Comparison of ENCODE assay signal across 10 cellular contexts in genomic region chr16:21157632-21158031, GRCh38. TPM values are rescaled to one million over a fixed set of nuclear protein-coding genes. Genes with fewer than 3 reads are reported as not detected.
DNase-seq lines count a peak whose midpoint lies in the region; ATAC-seq and TF ChIP-seq lines count a peak whose summit lies in the region.
"Had no signal": no experiment of that assay in that cellular context is flagged by ENCODE, and none has a peak within 500 bp of the region (broad histone marks: within the 10 kb centered on the region; RNA-seq: fewer than 3 reads in every experiment).

No MANE protein-coding gene starts in this region.

- H3K4me3 Mint-ChIP-seq in Caco-2 (ENCODE audit: unreplicated experiment) (peak overlapping the region; percentile 99), progenitor cell of endocrine pancreas (ENCODE audit: low read depth) (peak overlapping the region; percentile 84)

- H3K36me3 ChIP-seq in Caco-2 (ENCODE audit: control insufficient read depth, insufficient read depth, low read length), result no peaks in the 10 kb centered on the region
- H3K36me3 ChIP-seq in NT2/D1 (ENCODE audit: insufficient read depth, insufficient read length, low read length), result peaks cover 17% of the 10 kb centered on the region
- peaks cover 0 to under 1% of the 10 kb centered on the region in 2 donors for H3K36me3 ChIP-seq in duodenal mucosa (ENCODE audit: control insufficient read depth in 1 of 2, insufficient read depth in 2 of 2, low read length in 2 of 2)

- POLR2A ChIA-PET in Caco-2 (lab: Charles Lee), result no interaction called here

- H3K9ac ChIP-seq in NT2/D1 (ENCODE audit: insufficient read length, low read depth), result peak overlapping the region; percentile 90
- peak overlapping the region in 1 of 2 donors; percentile 63 for H3K9ac ChIP-seq in duodenal mucosa (ENCODE audit: low read depth in 1 of 2, low read length in 2 of 2)

- H3K27me3 ChIP-seq in Caco-2 (replicated peaks; ENCODE audit: control insufficient read depth, insufficient read depth, low read length) (no peaks in the 10 kb centered on the region), NT2/D1 (ENCODE audit: insufficient read depth, insufficient read length) (peaks cover 11% of the 10 kb centered on the region), duodenal mucosa (ENCODE audit: control insufficient read depth in 1 of 2, insufficient read depth in 2 of 2, low read length in 2 of 2) (no peaks in the 10 kb centered on the region)

- no peaks in the 10 kb centered on the region for H3K27me3 Mint-ChIP-seq in Caco-2 (ENCODE audit: insufficient read depth, unreplicated experiment)
- H3K27me3 Mint-ChIP-seq in progenitor cell of endocrine pancreas, result no peaks in the 10 kb centered on the region

- H3K4me1 Mint-ChIP-seq in Caco-2 (ENCODE audit: low read depth, unreplicated experiment) (no peaks in the 10 kb centered on the region), progenitor cell of endocrine pancreas (ENCODE audit: low read depth) (peaks cover 9% of the 10 kb centered on the region)

- H3K36me3 Mint-ChIP-seq in Caco-2 (ENCODE audit: insufficient read depth, unreplicated experiment) (peaks cover 11% of the 10 kb centered on the region), progenitor cell of endocrine pancreas (ENCODE audit: insufficient read depth) (peaks cover 4% of the 10 kb centered on the region)

- intact Hi-C loops in Caco-2 (cut with micrococcal nuclease; ENCODE audit: unreplicated experiment), result loop anchor here (5.0 kb wide), 1 partner anchor 305 kb away; no protein-coding TSS in a partner anchor

- H3K9me3 ChIP-seq in Caco-2 (no peaks in the 10 kb centered on the region), NT2/D1 (ENCODE audit: insufficient read depth, low read length) (no peaks in the 10 kb centered on the region), duodenal mucosa (ENCODE audit: control insufficient read depth in 1 of 2, low read length in 2 of 2) (no peaks in the 10 kb centered on the region)

- no peaks in the 10 kb centered on the region for H3K4me1 ChIP-seq in Caco-2
- peaks cover 3% of the 10 kb centered on the region for H3K4me1 ChIP-seq in NT2/D1 (ENCODE audit: insufficient read depth, insufficient read length)
- H3K4me1 ChIP-seq in duodenal mucosa (ENCODE audit: control insufficient read depth in 1 of 2, insufficient read depth in 2 of 2, low read length in 2 of 2), result peaks cover 12 to 25% of the 10 kb centered on the region in 2 donors

- H3K4me3 ChIP-seq in Caco-2 (ENCODE audit: low read depth, low read length) (no peak overlapping the region), NT2/D1 (ENCODE audit: insufficient read length, low read depth) (no peak overlapping the region), duodenal mucosa (ENCODE audit: low read depth in 1 of 2, low read length in 2 of 2) (peak overlapping the region; percentile 71 to 88)

- TF ChIP-seq CTCF in Caco-2 (IDR thresholded peaks at IDR 0.05; ENCODE audit: insufficient read depth in 1 of 2, low read depth in 1 of 2, low read length in 1 of 2, severe bottlenecking in 1 of 2, unreplicated experiment in 1 of 2), result no peak
- no peak for TF ChIP-seq CTCF in progenitor cell of endocrine pancreas (IDR thresholded peaks at IDR 0.05; ENCODE audit: unreplicated experiment)

- H3K9me3 Mint-ChIP-seq in Caco-2 (ENCODE audit: unreplicated experiment), result no peaks in the 10 kb centered on the region
- no peaks in the 10 kb centered on the region for H3K9me3 Mint-ChIP-seq in progenitor cell of endocrine pancreas (ENCODE audit: low read depth)

- no peak overlapping the region for H3K27ac ChIP-seq in duodenal mucosa (ENCODE audit: low read depth, low read length)

- no TSS peak for BruUV-seq in Caco-2 (replicated peaks; lab: Mats Ljungman, UMichigan)

- H3K27ac Mint-ChIP-seq in Caco-2 (ENCODE audit: unreplicated experiment) (no peak overlapping the region), progenitor cell of endocrine pancreas (no peak overlapping the region)

- CTCF ChIA-PET in Caco-2 (lab: Charles Lee), result interaction anchor here (0.6 to 1.2 kb wide), 3 partner anchors 143 to 163 kb away, joined by 3 to 39 read pairs (median 5); no protein-coding TSS in a partner anchor

- ATAC-seq in HG02840 (IDR thresholded peaks at IDR 0.05; ENCODE audit: low FRiP score, unreplicated experiment), result no peak

- DNase-seq in Caco-2 (no peak), NT2/D1 (ENCODE audit: low read depth, low spot score) (no peak), progenitor cell of endocrine pancreas (ENCODE audit: low spot score, unreplicated experiment) (no peak), OCI-M1 (lab: John Stamatoyannopoulos, UW) (no peak), NK-92 (lab: John Stamatoyannopoulos, UW; ENCODE audit: unreplicated experiment) (no peak)
- DNase-seq in central memory CD4-positive, alpha-beta T cell, result no peak

RNA-seq across cellular contexts. Expression of gene LDAF1, which starts 0.8 kb away (rescaled TPM):
- total RNA-seq in Caco-2 (2022), result 12.9 and 16.7 TPM in 2 replicates
- total RNA-seq in progenitor cell of endocrine pancreas, result 20.0 and 20.3 TPM in 2 replicates

RNA-seq across cellular contexts. Expression of gene DNAH3, which starts 7.0 kb away (rescaled TPM):
- total RNA-seq in Caco-2 (2022), result 4.3 and 4.4 TPM in 2 replicates
- 0.19 and 0.22 TPM in 2 replicates for total RNA-seq in progenitor cell of endocrine pancreas
- total RNA-seq: pulmonary artery endothelial cell had no signal

RNA-seq across cellular contexts. Expression of gene ZP2, which starts 53.7 kb away (rescaled TPM):
- total RNA-seq in Caco-2 (2022) (not detected in 2 replicates), progenitor cell of endocrine pancreas (not detected in 2 replicates)
- total RNA-seq: bronchial epithelial cell, pulmonary artery endothelial cell had no signal

Comparison
In these comparisons a context has a peak if more than half of its experiments do, and no peak if none do; other contexts are left out.
1. H3K4me3 ChIP-seq: peak in duodenal mucosa (2 of 2); none in Caco-2 (single experiment) and NT2/D1 (single experiment).